In the genomic region with DNA sequence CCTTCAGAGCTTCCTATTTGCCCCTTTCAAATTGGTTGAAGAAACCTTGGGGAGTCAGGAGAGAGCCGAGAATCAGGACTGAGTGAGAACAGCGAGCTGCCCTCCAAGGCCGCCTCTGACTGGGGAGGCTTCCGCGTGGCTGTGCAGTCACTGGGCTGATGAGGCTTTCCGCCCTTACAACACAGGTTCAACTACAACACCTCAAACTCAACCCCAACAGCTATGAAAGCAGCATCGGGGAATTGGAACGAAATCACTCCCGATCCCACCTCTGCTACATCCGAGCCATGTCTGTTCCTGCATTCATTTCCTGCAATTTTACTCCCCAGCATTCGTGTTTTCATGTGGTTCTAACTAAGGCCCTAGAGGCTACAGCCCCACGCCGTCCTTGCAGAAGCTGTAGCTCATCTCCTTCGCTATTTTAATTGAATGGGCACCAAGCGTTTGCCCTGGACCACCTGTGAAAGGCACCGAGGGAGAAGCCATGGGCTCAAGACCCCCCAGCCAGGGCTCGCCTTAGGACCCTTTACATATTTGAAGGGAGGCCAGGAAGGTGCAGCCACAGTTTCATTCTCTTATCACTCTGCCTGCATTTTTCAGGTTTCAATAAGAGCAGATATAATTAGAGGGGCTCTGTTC, we compare ENCODE assay signal across 19 cellular contexts. TPM values are rescaled to one million over a fixed set of nuclear protein-coding genes. Genes with fewer than 3 reads are reported as not detected.
DNase-seq lines count a peak whose midpoint lies in the region; ATAC-seq and TF ChIP-seq lines count a peak whose summit lies in the region.
"Had no signal": no experiment of that assay in that cellular context is flagged by ENCODE, and none has a peak within 500 bp of the region (broad histone marks: within the 10 kb centered on the region; RNA-seq: fewer than 3 reads in every experiment).

No MANE protein-coding gene starts in this region.

- peaks cover 0 to 2% (median 0%) of the 10 kb centered on the region in 11 donors for H3K9me3 Mint-ChIP-seq in naive thymus-derived CD4-positive, alpha-beta T cell
- H3K9me3 Mint-ChIP-seq: stimulated activated naive CD8-positive, alpha-beta T cell treated with anti-CD3 and anti-CD28 coated beads, Interleukin-15, Interleukin-2, amounts not matched to agents 100 ng/mL and 50 ng/mL, for 24 hours had no signal

- H3K36me3 ChIP-seq in right atrium auricular region, result no peaks in the 10 kb centered on the region
- no peaks in the 10 kb centered on the region for H3K36me3 ChIP-seq in naive thymus-derived CD4-positive, alpha-beta T cell (ENCODE audit: control insufficient read depth in 2 of 3, insufficient read depth in 3 of 3, low read length in 3 of 3)
- H3K36me3 ChIP-seq in ascending aorta, result no peaks in the 10 kb centered on the region
- H3K36me3 ChIP-seq: vagina had no signal

- peaks cover 0 to 12% (median 3%) of the 10 kb centered on the region in 5 donors for H3K36me3 Mint-ChIP-seq in naive thymus-derived CD4-positive, alpha-beta T cell

- no peak overlapping the region for H3K4me3 ChIP-seq in right atrium auricular region
- peak overlapping the region; percentile 18 for H3K4me3 ChIP-seq in naive thymus-derived CD4-positive, alpha-beta T cell (ENCODE audit: low read length)
- H3K4me3 ChIP-seq in ascending aorta, result no peak overlapping the region
- H3K4me3 ChIP-seq: hepatocyte, mucosa of descending colon, vagina had no signal

- ATAC-seq in naive thymus-derived CD4-positive, alpha-beta T cell, result no peak
- ATAC-seq in GM19455 (IDR thresholded peaks at IDR 0.05; ENCODE audit: unreplicated experiment), result no peak
- ATAC-seq in HG03175 (IDR thresholded peaks at IDR 0.05; ENCODE audit: unreplicated experiment), result no peak
- no peak for ATAC-seq in HG03442 (IDR thresholded peaks at IDR 0.05; ENCODE audit: unreplicated experiment)

- CTCF ChIA-PET in naive thymus-derived CD4-positive, alpha-beta T cell (lab: Charles Lee), result interaction anchor here (0.6 to 2.4 kb wide), 6 partner anchors 13 to 823 kb away, joined by 3 to 13 read pairs (median 4); no protein-coding TSS in a partner anchor

- TF ChIP-seq CTCF in right atrium auricular region (IDR thresholded peaks at IDR 0.05) (no peak), ascending aorta (IDR thresholded peaks at IDR 0.05) (no peak)

- H3K27ac ChIP-seq in right atrium auricular region (no peak overlapping the region), ascending aorta (no peak overlapping the region)
- H3K27ac ChIP-seq in naive thymus-derived CD4-positive, alpha-beta T cell (ENCODE audit: low read depth, low read length), result peak overlapping the region; percentile 74
- H3K27ac ChIP-seq: hepatocyte, HL-60, vagina had no signal

- POLR2A ChIA-PET in naive thymus-derived CD4-positive, alpha-beta T cell (lab: Charles Lee), result interaction anchor here (0.7 to 5.2 kb wide), 14 partner anchors 9 to 80 kb away, joined by 3 to 128 read pairs (median 4); partner anchors contain the start of genes CFAP97D2 and RASA3

- DNase-seq in cardiac septum (ENCODE audit: low spot score) (peak; percentile 43), right atrium auricular region (ENCODE audit: low spot score) (no peak), ascending aorta (ENCODE audit: low spot score in 2 of 2) (no peak)
- DNase-seq in activated CD8-positive, alpha-beta memory T cell treated with anti-CD3 and anti-CD28 coated beads, Interleukin-2, amount 50 U/mL, for 4 hours, result peak; percentile 15
- DNase-seq in naive thymus-derived CD4-positive, alpha-beta T cell, result peak in 1 of 9 donors; percentile 1
- DNase-seq: KG1, NCI-H226, Right ventricle myocardium superior, T-helper 9 cell had no signal

- H3K27ac Mint-ChIP-seq in naive thymus-derived CD4-positive, alpha-beta T cell, result peak overlapping the region in 1 of 9 donors; percentile 71
- H3K27ac Mint-ChIP-seq: stimulated activated naive CD8-positive, alpha-beta T cell treated with anti-CD3 and anti-CD28 coated beads, Interleukin-15, Interleukin-2, amounts not matched to agents 100 ng/mL and 50 ng/mL, for 24 hours had no signal

- peaks cover 0 to 7% of the 10 kb centered on the region in 2 donors for H3K4me1 ChIP-seq in right atrium auricular region
- H3K4me1 ChIP-seq in naive thymus-derived CD4-positive, alpha-beta T cell (ENCODE audit: control insufficient read depth in 2 of 2, insufficient read depth in 2 of 2, low read length in 2 of 2), result peaks cover 83 to 91% of the 10 kb centered on the region in 2 donors
- H3K4me1 ChIP-seq in ascending aorta, result no peaks in the 10 kb centered on the region

- no peaks in the 10 kb centered on the region for H3K9me3 ChIP-seq in right atrium auricular region
- no peaks in the 10 kb centered on the region for H3K9me3 ChIP-seq in naive thymus-derived CD4-positive, alpha-beta T cell (ENCODE audit: control insufficient read depth in 2 of 3, low read length in 3 of 3)
- no peaks in the 10 kb centered on the region for H3K9me3 ChIP-seq in ascending aorta
- H3K9me3 ChIP-seq: mucosa of descending colon, vagina had no signal

- H3K4me1 Mint-ChIP-seq in naive thymus-derived CD4-positive, alpha-beta T cell, result peaks cover 37 to 50% (median 49%) of the 10 kb centered on the region in 7 donors

- H3K4me3 Mint-ChIP-seq in naive thymus-derived CD4-positive, alpha-beta T cell, result peak overlapping the region in 8 of 10 donors; percentile 43 to 68 (median 62)
- H3K4me3 Mint-ChIP-seq: stimulated activated naive CD8-positive, alpha-beta T cell treated with anti-CD3 and anti-CD28 coated beads, Interleukin-15, Interleukin-2, amounts not matched to agents 100 ng/mL and 50 ng/mL, for 24 hours had no signal

- intact Hi-C loops in cardiac septum (cut with DNase I), result no loop called here
- intact Hi-C loops in naive thymus-derived CD4-positive, alpha-beta T cell (cut with micrococcal nuclease), result no loop called here
- intact Hi-C loops in ascending aorta (cut with DNase I), result no loop called here

- H3K27me3 ChIP-seq in right atrium auricular region (no peaks in the 10 kb centered on the region), ascending aorta (no peaks in the 10 kb centered on the region)
- H3K27me3 ChIP-seq in naive thymus-derived CD4-positive, alpha-beta T cell (ENCODE audit: control insufficient read depth in 2 of 2, insufficient read depth in 2 of 2, low read length in 2 of 2), result no peaks in the 10 kb centered on the region
- H3K27me3 ChIP-seq: hepatocyte, vagina had no signal

- peaks cover 0 to 12% (median 0%) of the 10 kb centered on the region in 5 donors for H3K27me3 Mint-ChIP-seq in naive thymus-derived CD4-positive, alpha-beta T cell
- H3K27me3 Mint-ChIP-seq: stimulated activated naive CD8-positive, alpha-beta T cell treated with anti-CD3 and anti-CD28 coated beads, Interleukin-15, Interleukin-2, amounts not matched to agents 100 ng/mL and 50 ng/mL, for 24 hours had no signal

RNA-seq across cellular contexts. Expression of gene RASA3, which starts 12.3 kb away (rescaled TPM):
- 9.7 TPM for total RNA-seq in cardiac septum
- total RNA-seq in right atrium auricular region, result 10 to 100 TPM; 10.2 to 13.2 TPM
- total RNA-seq in naive thymus-derived CD4-positive, alpha-beta T cell, result 100 to 1,000 TPM; 110 to 227 (median 199) TPM
- polyA plus RNA-seq in naive thymus-derived CD4-positive, alpha-beta T cell, result 100 to 1,000 TPM; 109 to 195 TPM
- total RNA-seq in ascending aorta, result 30.7 TPM

RNA-seq across cellular contexts. Expression of gene CFAP97D2, which starts 34.3 kb away (rescaled TPM):
- total RNA-seq in cardiac septum (not detected), right atrium auricular region (not detected), ascending aorta (not detected)
- total RNA-seq in naive thymus-derived CD4-positive, alpha-beta T cell, result 1 to 10 TPM in 1 of 5 experiments, under 1 TPM in 1, not detected in 3; 0.27 to 1.1 TPM
- under 1 TPM in 1 of 2 donors, not detected in 1; 0.33 TPM for polyA plus RNA-seq in naive thymus-derived CD4-positive, alpha-beta T cell
- total RNA-seq: fibroblast of lung, H1, hepatocyte, mucosa of descending colon, Right ventricle myocardium superior, vagina had no signal
- polyA plus RNA-seq: fibroblast of lung, H1, hepatocyte had no signal

Comparison
In these comparisons a context has a peak if more than half of its experiments do, and no peak if none do; other contexts are left out.
1. DNase-seq: peak in cardiac septum (single experiment) and activated CD8-positive, alpha-beta memory T cell treated with anti-CD3 and anti-CD28 coated beads, Interleukin-2, amount 50 U/mL, for 4 hours (single experiment); none in right atrium auricular region (single experiment) and ascending aorta (0 of 2).